1 cellular context compared by ENCODE assay signal in genomic region chr10:23198940-23199767, GRCh38.
TF ChIP-seq lines count a peak whose summit lies in the region.

No MANE protein-coding gene starts in this region.

TF ChIP-seq in neural cell, 6 proteins besides CTCF, POLR2A, EP300 and RAD21 (continued from another document):
- TF ChIP-seq TAF1 (IDR thresholded peaks at IDR 0.05; ENCODE audit: low read depth) = no peak
